In the genomic region with DNA sequence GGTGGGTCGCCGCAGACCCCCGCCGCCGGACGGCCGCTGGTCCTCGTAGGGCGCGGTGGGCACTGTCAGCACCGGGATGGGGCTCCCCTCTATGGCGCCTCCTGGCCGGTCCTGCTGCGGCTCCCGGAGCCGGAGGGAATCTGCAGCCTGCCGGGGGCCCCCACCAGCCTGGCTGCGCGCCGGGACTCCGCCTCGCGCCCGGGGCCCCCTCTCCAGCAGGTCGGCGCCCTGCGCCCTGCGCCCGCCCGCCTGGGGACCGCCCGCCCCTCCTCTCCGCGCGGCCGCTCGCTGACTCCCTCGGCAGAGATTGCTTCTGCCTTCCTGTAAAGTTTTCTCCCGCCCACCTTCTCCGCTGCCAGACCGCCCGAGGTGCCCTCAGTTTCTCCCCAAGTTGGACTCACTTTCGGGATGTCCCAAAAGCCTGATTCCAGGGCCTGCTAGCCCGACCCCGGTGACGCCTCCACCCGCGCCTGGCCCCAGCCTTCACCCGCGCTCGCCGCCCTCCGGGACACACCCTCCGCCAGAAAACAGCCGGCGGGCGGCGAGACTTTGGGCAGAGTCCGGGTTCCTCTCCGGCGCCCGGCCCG, we compare ENCODE assay signal across 9 cellular contexts. TPM values are rescaled to one million over a fixed set of nuclear protein-coding genes. Genes with fewer than 3 reads are reported as not detected.
DNase-seq lines count a peak whose midpoint lies in the region; ATAC-seq and TF ChIP-seq lines count a peak whose summit lies in the region.
"Not testable (repeated sequence)": the region's sequence is repeated elsewhere in the genome, so short reads cannot be mapped to it uniquely, and the experiment has no call there.
"Had no signal": no experiment of that assay in that cellular context is flagged by ENCODE, and none has a peak within 500 bp of the region (broad histone marks: within the 10 kb centered on the region; RNA-seq: fewer than 3 reads in every experiment).

No MANE protein-coding gene starts in this region.

- H3K36me3 ChIP-seq in CD8-positive, alpha-beta T cell (ENCODE audit: insufficient read depth, low read length); SK-N-MC (ENCODE audit: insufficient read depth, low read length); mucosa of rectum (ENCODE audit: control insufficient read depth in 2 of 2, insufficient read depth in 2 of 2, low read length in 2 of 2): not testable (repeated sequence)

- H3K4me1 ChIP-seq in CD8-positive, alpha-beta T cell (ENCODE audit: insufficient read depth, low read length); mucosa of rectum (ENCODE audit: control insufficient read depth in 2 of 2, insufficient read depth in 2 of 2, low read length in 2 of 2): not testable (repeated sequence)

- H3K4me1 Mint-ChIP-seq in CD8-positive, alpha-beta T cell (ENCODE audit: low read depth), result peaks cover 11% of the 10 kb centered on the region
- H3K4me1 Mint-ChIP-seq in glutamatergic neuron (ENCODE audit: low read depth, unreplicated experiment), result not testable (repeated sequence)

- not testable (repeated sequence) for H3K27ac Mint-ChIP-seq in CD8-positive, alpha-beta T cell; glutamatergic neuron (ENCODE audit: unreplicated experiment)

- peak overlapping the region; percentile 77 for H3K4me3 Mint-ChIP-seq in CD8-positive, alpha-beta T cell
- peak overlapping the region; percentile 82 for H3K4me3 Mint-ChIP-seq in glutamatergic neuron (ENCODE audit: unreplicated experiment)

- POLR2A ChIA-PET in CD8-positive, alpha-beta T cell (lab: Charles Lee), result not testable (repeated sequence)

- TF ChIP-seq CTCF in CD8-positive, alpha-beta T cell (IDR thresholded peaks at IDR 0.05); astrocyte of the cerebellum (IDR thresholded peaks at IDR 0.05; ENCODE audit: low read depth, low read length, missing control alignments); glutamatergic neuron (IDR thresholded peaks at IDR 0.05; ENCODE audit: partially characterized antibody, unreplicated experiment): not testable (repeated sequence)

- peaks cover 33% of the 10 kb centered on the region for H3K27me3 Mint-ChIP-seq in CD8-positive, alpha-beta T cell (ENCODE audit: low read depth)
- H3K27me3 Mint-ChIP-seq in glutamatergic neuron (ENCODE audit: unreplicated experiment), result not testable (repeated sequence)

- not testable (repeated sequence) for H3K36me3 Mint-ChIP-seq in CD8-positive, alpha-beta T cell; glutamatergic neuron (ENCODE audit: unreplicated experiment)

- not testable (repeated sequence) for H3K4me3 ChIP-seq in CD8-positive, alpha-beta T cell (ENCODE audit: low read depth, low read length)
- H3K4me3 ChIP-seq in SK-N-MC (peak overlapping the region; percentile 62), astrocyte of the cerebellum (ENCODE audit: low read depth, low read length) (peak overlapping the region; percentile 58), mucosa of rectum (ENCODE audit: low read length in 2 of 2) (peak overlapping the region; percentile 62 to 65)

- ATAC-seq in CD8-positive, alpha-beta T cell, result peak; percentile 36
- ATAC-seq in GM19463 (IDR thresholded peaks at IDR 0.05; ENCODE audit: unreplicated experiment) (peak; percentile 86), HG03103 (IDR thresholded peaks at IDR 0.05; ENCODE audit: low read depth, unreplicated experiment) (peak; percentile 74)
- peak; percentile 68 for ATAC-seq in stimulated activated naive CD8-positive, alpha-beta T cell treated with anti-CD3 and anti-CD28 coated beads, Interleukin-15, Interleukin-2, amounts not matched to agents 100 U/mL and 50 U/mL, for 24 hours

- H3K27ac ChIP-seq in CD8-positive, alpha-beta T cell (ENCODE audit: low read depth, low read length); SK-N-MC; mucosa of rectum (ENCODE audit: low read depth in 2 of 2, low read length in 2 of 2): not testable (repeated sequence)

- not testable (repeated sequence) for DNase-seq in CD8-positive, alpha-beta T cell; SK-N-MC (ENCODE audit: low read depth, low spot score); astrocyte of the cerebellum (ENCODE audit: low read depth)
- DNase-seq in glutamatergic neuron, result peak; percentile 36
- peak; percentile 14 for DNase-seq in stimulated activated naive CD8-positive, alpha-beta T cell treated with anti-CD3 and anti-CD28 coated beads, Interleukin-15, Interleukin-2, amounts not matched to agents 100 U/mL and 50 U/mL, for 24 hours

- H3K9me3 Mint-ChIP-seq in CD8-positive, alpha-beta T cell; glutamatergic neuron (ENCODE audit: unreplicated experiment): not testable (repeated sequence)

- intact Hi-C loops in CD8-positive, alpha-beta T cell (cut with DNase I, micrococcal nuclease), result not testable (repeated sequence)

- CTCF ChIA-PET in CD8-positive, alpha-beta T cell (lab: Charles Lee), result not testable (repeated sequence)

- in situ Hi-C loops in astrocyte of the cerebellum (cut with HindIII; ENCODE audit: low sequenced_read_pairs), result not testable (repeated sequence)

- not testable (repeated sequence) for H3K9me3 ChIP-seq in CD8-positive, alpha-beta T cell (ENCODE audit: low read length); SK-N-MC (ENCODE audit: low read depth, low read length); mucosa of rectum (ENCODE audit: control insufficient read depth in 2 of 2, low read length in 2 of 2)

- not testable (repeated sequence) for H3K27me3 ChIP-seq in CD8-positive, alpha-beta T cell (ENCODE audit: insufficient read depth, low read length); mucosa of rectum (ENCODE audit: control insufficient read depth in 2 of 2, insufficient read depth in 2 of 2, low read length in 2 of 2)

- not testable (repeated sequence) for H3K9ac ChIP-seq in SK-N-MC (ENCODE audit: insufficient read length)
- peak overlapping the region in 1 of 2 donors; percentile 53 for H3K9ac ChIP-seq in mucosa of rectum (ENCODE audit: low read depth in 1 of 2, low read length in 2 of 2)

RNA-seq across cellular contexts. Expression of gene FOXD4L6, which starts 54.0 kb away (rescaled TPM):
- total RNA-seq in CD8-positive, alpha-beta T cell, result not detected
- not detected for total RNA-seq in glutamatergic neuron (ENCODE audit: unreplicated experiment)
- total RNA-seq: HT-29 had no signal

Comparison
In these comparisons a context has a peak if more than half of its experiments do, and no peak if none do; other contexts are left out.
1. ATAC-seq: peak in every context shown above with its lines; median percentile 86 in GM19463; 74 in HG03103; 68 in stimulated activated naive CD8-positive, alpha-beta T cell treated with anti-CD3 and anti-CD28 coated beads, Interleukin-15, Interleukin-2, amounts not matched to agents 100 U/mL and 50 U/mL, for 24 hours; 36 in CD8-positive, alpha-beta T cell.